ENCODE assay signal across 29 cellular contexts in genomic region chr13:41631296-41631965, GRCh38.
"Had no signal": no experiment of that assay in that cellular context is flagged by ENCODE, and none has a peak within 500 bp of the region (broad histone marks: within the 10 kb centered on the region; RNA-seq: fewer than 3 reads in every experiment).

No MANE protein-coding gene starts in this region.

- H2AFZ ChIP-seq: parathyroid adenoma had no signal

- H3K27ac ChIP-seq: gastrocnemius medialis, left ventricle myocardium inferior, parathyroid adenoma, psoas muscle, stomach, thyroid gland, vagina, WERI-Rb-1 had no signal

- H3K27me3 Mint-ChIP-seq: activated CD4-positive, alpha-beta memory T cell treated with anti-CD3 and anti-CD28 coated beads for 36 hours; activated naive CD4-positive, alpha-beta T cell treated with anti-CD3 and anti-CD28 coated beads, Interleukin-2, amount 10 ng/mL, durations not matched to agents 7 days and 5 days; activated naive CD8-positive, alpha-beta T cell treated with anti-CD3 and anti-CD28 coated beads, Interleukin-2, amount 10 ng/mL, durations not matched to agents 7 days and 5 days; naive thymus-derived CD4-positive, alpha-beta T cell; stimulated activated naive B cell treated with anti-CD40 and anti-IgM and Interleukin-4, amounts not matched to agents 10 μg/mL and 1 μg/mL and 100 μg/mL, for 72 hours; T-helper 17 cell had no signal

- H3K4me1 ChIP-seq: gastrocnemius medialis, parathyroid adenoma, psoas muscle, stomach, thyroid gland, upper lobe of left lung, vagina had no signal

- H3K36me3 ChIP-seq: gastrocnemius medialis, left ventricle myocardium inferior, thyroid gland, upper lobe of left lung, vagina, WERI-Rb-1 had no signal

- H3K4me1 Mint-ChIP-seq: activated naive CD4-positive, alpha-beta T cell treated with anti-CD3 and anti-CD28 coated beads, Interleukin-2, amount 10 ng/mL, durations not matched to agents 7 days and 5 days; activated naive CD8-positive, alpha-beta T cell treated with anti-CD3 and anti-CD28 coated beads, Interleukin-2, amount 10 ng/mL, durations not matched to agents 7 days and 5 days; stimulated activated naive B cell treated with anti-CD40 and anti-IgM and Interleukin-4, amounts not matched to agents 10 μg/mL and 1 μg/mL and 100 μg/mL, for 72 hours had no signal

- H3K4me3 ChIP-seq: gastrocnemius medialis, left ventricle myocardium inferior, lung, psoas muscle, stomach, thyroid gland, upper lobe of left lung, vagina had no signal

- ATAC-seq: activated CD4-positive, CD25-positive, alpha-beta regulatory T cell treated with anti-CD3 and anti-CD28 coated beads, Interleukin-2, amount 50 U/mL, for 24 hours; gastrocnemius medialis; naive thymus-derived CD4-positive, alpha-beta T cell; stimulated activated naive B cell treated with anti-CD40 and anti-IgM and Interleukin-4, amounts not matched to agents 10 μg/mL and 1 μg/mL and 100 μg/mL, for 72 hours; T-helper 17 cell had no signal

- H3K9me3 Mint-ChIP-seq: activated naive CD4-positive, alpha-beta T cell treated with anti-CD3 and anti-CD28 coated beads, Interleukin-2, amount 10 ng/mL, durations not matched to agents 7 days and 5 days; activated naive CD8-positive, alpha-beta T cell treated with anti-CD3 and anti-CD28 coated beads, Interleukin-2, amount 10 ng/mL, durations not matched to agents 7 days and 5 days had no signal

- H3K4me3 Mint-ChIP-seq: activated CD4-positive, alpha-beta memory T cell treated with anti-CD3 and anti-CD28 coated beads for 36 hours; activated naive CD4-positive, alpha-beta T cell treated with anti-CD3 and anti-CD28 coated beads, Interleukin-2, amount 10 ng/mL, durations not matched to agents 7 days and 5 days; activated naive CD8-positive, alpha-beta T cell treated with anti-CD3 and anti-CD28 coated beads, Interleukin-2, amount 10 ng/mL, durations not matched to agents 7 days and 5 days; naive thymus-derived CD4-positive, alpha-beta T cell; stimulated activated naive B cell treated with anti-CD40 and anti-IgM and Interleukin-4, amounts not matched to agents 10 μg/mL and 1 μg/mL and 100 μg/mL, for 72 hours; T-helper 17 cell had no signal

- H3K9me3 ChIP-seq: gastrocnemius medialis, left ventricle myocardium inferior, psoas muscle, stomach, thyroid gland, upper lobe of left lung, vagina had no signal

- H3K79me2 ChIP-seq: parathyroid adenoma had no signal

- H3K27me3 ChIP-seq: gastrocnemius medialis, stomach, thyroid gland, upper lobe of left lung, vagina had no signal

- H3K27ac Mint-ChIP-seq: activated CD4-positive, alpha-beta memory T cell treated with anti-CD3 and anti-CD28 coated beads for 36 hours; activated naive CD4-positive, alpha-beta T cell treated with anti-CD3 and anti-CD28 coated beads, Interleukin-2, amount 10 ng/mL, durations not matched to agents 7 days and 5 days; activated naive CD8-positive, alpha-beta T cell treated with anti-CD3 and anti-CD28 coated beads, Interleukin-2, amount 10 ng/mL, durations not matched to agents 7 days and 5 days; stimulated activated naive B cell treated with anti-CD40 and anti-IgM and Interleukin-4, amounts not matched to agents 10 μg/mL and 1 μg/mL and 100 μg/mL, for 72 hours; T-helper 17 cell had no signal

- H3K9ac ChIP-seq: parathyroid adenoma had no signal

- DNase-seq: activated CD4-positive, alpha-beta memory T cell treated with anti-CD3 and anti-CD28 coated beads for 36 hours; activated CD4-positive, alpha-beta T cell treated with anti-CD3 and anti-CD28 coated beads for 48 hours; activated CD8-positive, alpha-beta memory T cell treated with anti-CD3 and anti-CD28 coated beads, Interleukin-2, amount 50 U/mL, for 4 hours; activated gamma-delta T cell; activated naive CD4-positive, alpha-beta T cell treated with anti-CD3 and anti-CD28 coated beads, Interleukin-2, amount 10 ng/mL, durations not matched to agents 7 days and 5 days; activated naive CD8-positive, alpha-beta T cell treated with anti-CD3 and anti-CD28 coated beads, Interleukin-2, amount 10 ng/mL, durations not matched to agents 7 days and 5 days; activated T-cell treated with anti-CD3 and anti-CD28 coated beads, Interleukin-2, amount 50 U/mL, for 1 hour; amygdala; caudate nucleus; cortex of kidney; gastrocnemius medialis; glutamatergic neuron; left ventricle myocardium inferior; naive thymus-derived CD4-positive, alpha-beta T cell; nucleus accumbens; psoas muscle; stimulated activated CD4-positive, alpha-beta T cell treated with anti-CD3 and anti-CD28 coated beads, Interleukin-15, amount 100 ng/mL, for 24 hours; stimulated activated CD4-positive, alpha-beta T cell treated with anti-CD3 and anti-CD28 coated beads, Interleukin-2, amount 100 ng/mL, for 24 hours; stimulated activated naive B cell treated with anti-CD40 and anti-IgM and Interleukin-4, amounts not matched to agents 10 μg/mL and 1 μg/mL and 100 μg/mL, for 72 hours; stomach; T-helper 17 cell; T1000; thyroid gland; upper lobe of left lung; WERI-Rb-1 had no signal
